ENCODE assay signal across 8 cellular contexts in genomic region chr11:85854557-85855340, GRCh38. TPM values are rescaled to one million over a fixed set of nuclear protein-coding genes. Genes with fewer than 3 reads are reported as not detected.
A peak's percentile ranks its signal among the peaks of the same experiment; 100 is the strongest.
DNase-seq lines count a peak whose midpoint lies in the region; ATAC-seq and TF ChIP-seq lines count a peak whose summit lies in the region.

No MANE protein-coding gene starts in this region.

- H3K4me3 Mint-ChIP-seq in CD4-positive, alpha-beta memory T cell: peak overlapping the region; percentile 86 to 94 (median 91)
- peak overlapping the region; percentile 86 for H3K4me3 Mint-ChIP-seq in activated CD4-positive, alpha-beta memory T cell treated with anti-CD3 and anti-CD28 coated beads for 36 hours

- H3K4me1 ChIP-seq in CD4-positive, alpha-beta memory T cell (ENCODE audit: insufficient read depth, low read length): peaks cover 16% of the 10 kb centered on the region
- H3K4me1 ChIP-seq in ectodermal cell (ENCODE audit: control insufficient read depth, insufficient read depth, low read length): peaks cover 9% of the 10 kb centered on the region
- peaks cover 0 to 2% of the 10 kb centered on the region in 2 donors for H3K4me1 ChIP-seq in lung (ENCODE audit: control insufficient read depth in 2 of 2, insufficient read depth in 2 of 2, low read length in 2 of 2)

- POLR2A ChIA-PET in CD4-positive, alpha-beta memory T cell (lab: Charles Lee; ENCODE audit: partially characterized antibody): interaction anchor here (0.6 to 2.2 kb wide), 22 partner anchors 8 to 439 kb away, joined by 3 to 15 read pairs (median 3); partner anchors contain the start of genes CREBZF and EED
- POLR2A ChIA-PET in activated CD4-positive, alpha-beta memory T cell treated with anti-CD3 and anti-CD28 coated beads for 36 hours (lab: Charles Lee): interaction anchor here (0.6 to 1.1 kb wide), 7 partner anchors 9 to 754 kb away, joined by 3 read pairs; partner anchors contain the start of genes HIKESHI and TMEM126B

- peak overlapping the region; percentile 91 to 96 (median 94) for H3K27ac Mint-ChIP-seq in CD4-positive, alpha-beta memory T cell
- peak overlapping the region; percentile 87 for H3K27ac Mint-ChIP-seq in activated CD4-positive, alpha-beta memory T cell treated with anti-CD3 and anti-CD28 coated beads for 36 hours

- H3K9me3 ChIP-seq in CD4-positive, alpha-beta memory T cell (ENCODE audit: control insufficient read depth in 1 of 2, low read length in 2 of 2): no peaks in the 10 kb centered on the region
- H3K9me3 ChIP-seq in ectodermal cell (ENCODE audit: control insufficient read depth, low read length) (peaks cover 2% of the 10 kb centered on the region), lung (ENCODE audit: control insufficient read depth in 2 of 2, insufficient read depth in 1 of 2, low read length in 1 of 2) (no peaks in the 10 kb centered on the region)

- peak overlapping the region; percentile 73 for H3K27ac ChIP-seq in CD4-positive, alpha-beta memory T cell (ENCODE audit: low read depth, low read length)
- H3K27ac ChIP-seq in ectodermal cell (ENCODE audit: insufficient read depth, low read depth, low read length, poor library complexity, severe bottlenecking) (peak overlapping the region; percentile 74), lung (ENCODE audit: low read depth in 1 of 2, low read length in 1 of 2) (peak overlapping the region; percentile 58 to 84)

- no peaks in the 10 kb centered on the region for H3K27me3 ChIP-seq in CD4-positive, alpha-beta memory T cell (ENCODE audit: insufficient read depth, low read length)
- no peaks in the 10 kb centered on the region for H3K27me3 ChIP-seq in ectodermal cell (ENCODE audit: control insufficient read depth, insufficient read depth, low read length, poor library complexity, severe bottlenecking)
- H3K27me3 ChIP-seq in lung (ENCODE audit: control insufficient read depth, insufficient read depth): no peaks in the 10 kb centered on the region

- H3K27me3 Mint-ChIP-seq in CD4-positive, alpha-beta memory T cell: peaks cover 0 to 2% of the 10 kb centered on the region in 2 donors
- no peaks in the 10 kb centered on the region for H3K27me3 Mint-ChIP-seq in activated CD4-positive, alpha-beta memory T cell treated with anti-CD3 and anti-CD28 coated beads for 36 hours

- ATAC-seq in GM19452 (IDR thresholded peaks at IDR 0.05; ENCODE audit: unreplicated experiment) (peak; percentile 100), HG03575 (IDR thresholded peaks at IDR 0.05; ENCODE audit: extremely low read depth, insufficient number of reproducible peaks, low FRiP score, unreplicated experiment) (peak; percentile 95), lung (ENCODE audit: insufficient read depth, low FRiP score) (peak; percentile 100)

- peaks cover 6 to 16% (median 11%) of the 10 kb centered on the region in 4 donors for H3K4me1 Mint-ChIP-seq in CD4-positive, alpha-beta memory T cell
- H3K4me1 Mint-ChIP-seq in activated CD4-positive, alpha-beta memory T cell treated with anti-CD3 and anti-CD28 coated beads for 36 hours (ENCODE audit: low read depth): peaks cover 10% of the 10 kb centered on the region

- intact Hi-C loops in CD4-positive, alpha-beta memory T cell (cut with micrococcal nuclease): loop anchor here (1.0 to 5.0 kb wide), 11 partner anchors 30 to 603 kb away; no protein-coding TSS in a partner anchor
- intact Hi-C loops in activated CD4-positive, alpha-beta memory T cell treated with anti-CD3 and anti-CD28 coated beads for 36 hours (cut with micrococcal nuclease): loop anchor here (1.0 to 10.0 kb wide), 10 partner anchors 94 to 953 kb away; no protein-coding TSS in a partner anchor

- H3K9me3 Mint-ChIP-seq in CD4-positive, alpha-beta memory T cell: peaks cover 0 to 6% (median under 1%) of the 10 kb centered on the region in 8 donors
- peaks cover 2% of the 10 kb centered on the region for H3K9me3 Mint-ChIP-seq in activated CD4-positive, alpha-beta memory T cell treated with anti-CD3 and anti-CD28 coated beads for 36 hours

- no peaks in the 10 kb centered on the region for H3K36me3 ChIP-seq in CD4-positive, alpha-beta memory T cell (ENCODE audit: insufficient read depth, low read length)
- H3K36me3 ChIP-seq in ectodermal cell (ENCODE audit: control insufficient read depth, insufficient read depth, low read length) (no peaks in the 10 kb centered on the region), lung (ENCODE audit: control insufficient read depth in 2 of 2, insufficient read depth in 2 of 2, low read length in 2 of 2) (no peaks in the 10 kb centered on the region)

- TF ChIP-seq CTCF in lung (IDR thresholded peaks at IDR 0.05; ENCODE audit: control extremely low read depth, extremely low read depth): peak; percentile 85

- peak; percentile 84 to 93 (median 88) for DNase-seq in CD4-positive, alpha-beta memory T cell
- DNase-seq in NCI-H774 (lab: John Stamatoyannopoulos, UW): peak; percentile 95
- peak; percentile 96 for DNase-seq in activated CD4-positive, alpha-beta memory T cell treated with anti-CD3 and anti-CD28 coated beads for 36 hours
- DNase-seq in lung (ENCODE audit: low spot score): peak; percentile 90
- peak; percentile 82 to 89 (median 88) for DNase-seq in stimulated activated CD4-positive, alpha-beta T cell treated with anti-CD3 and anti-CD28 coated beads, TNF-alpha, amount 100 ng/mL, for 24 hours (ENCODE audit: low read depth in 3 of 3)

- H3K36me3 Mint-ChIP-seq in CD4-positive, alpha-beta memory T cell: no peaks in the 10 kb centered on the region
- H3K36me3 Mint-ChIP-seq in activated CD4-positive, alpha-beta memory T cell treated with anti-CD3 and anti-CD28 coated beads for 36 hours: peaks cover 2% of the 10 kb centered on the region

- CTCF ChIA-PET in CD4-positive, alpha-beta memory T cell (lab: Charles Lee; ENCODE audit: partially characterized antibody): interaction anchor here (0.6 to 4.7 kb wide), 62 partner anchors 9 to 1016 kb away, joined by 3 to 38 read pairs (median 4); partner anchors contain the start of genes CREBZF, EED, PICALM and SYTL2
- CTCF ChIA-PET in activated CD4-positive, alpha-beta memory T cell treated with anti-CD3 and anti-CD28 coated beads for 36 hours (lab: Charles Lee): interaction anchor here (0.6 to 2.4 kb wide), 63 partner anchors 9 to 962 kb away, joined by 3 to 15 read pairs (median 4); partner anchors contain the start of genes CCDC89, CREBZF, PICALM and SYTL2

- H3K4me3 ChIP-seq in CD4-positive, alpha-beta memory T cell (ENCODE audit: low read length in 2 of 2): peak overlapping the region; percentile 81 to 95
- peak overlapping the region; percentile 28 for H3K4me3 ChIP-seq in ectodermal cell (ENCODE audit: insufficient read depth, low read depth, low read length)
- peak overlapping the region; percentile 13 for H3K4me3 ChIP-seq in lung

- WGBS in ectodermal cell, 2 experiments: 2% methylated on average over 62 of the region's 62 CpGs
- WGBS in lung, 2 donors: 1% methylated on average over 54 to 62 of the region's 62 CpGs

RNA-seq across cellular contexts. Expression of gene CCDC83, which starts 0.4 kb away (rescaled TPM):
- not detected for total RNA-seq in CD4-positive, alpha-beta memory T cell
- polyA plus RNA-seq in CD4-positive, alpha-beta memory T cell: not detected
- not detected for total RNA-seq in activated CD4-positive, alpha-beta memory T cell treated with anti-CD3 and anti-CD28 coated beads for 36 hours
- polyA plus RNA-seq in ectodermal cell (2013, experiment 1 of 4): not detected
- polyA plus RNA-seq in ectodermal cell (2013, experiment 2 of 4): not detected
- polyA plus RNA-seq in ectodermal cell (2013, experiment 3 of 4): not detected
- not detected for polyA plus RNA-seq in ectodermal cell (2013, experiment 4 of 4)
- not detected for total RNA-seq in lung
- polyA plus RNA-seq in lung: not detected

RNA-seq across cellular contexts. Expression of gene SYTL2, which starts 43.8 kb away (rescaled TPM):
- 10 to 100 TPM; 35.5 to 35.7 TPM for total RNA-seq in CD4-positive, alpha-beta memory T cell
- 10 to 100 TPM in 1 of 2 donors, 1 to 10 TPM in 1; 3.9 to 21.0 TPM for polyA plus RNA-seq in CD4-positive, alpha-beta memory T cell
- 10 to 100 TPM; 10.2 TPM for total RNA-seq in activated CD4-positive, alpha-beta memory T cell treated with anti-CD3 and anti-CD28 coated beads for 36 hours
- polyA plus RNA-seq in ectodermal cell (2013, experiment 1 of 4): 18.6 TPM
- 19.5 TPM for polyA plus RNA-seq in ectodermal cell (2013, experiment 2 of 4)
- 19.3 TPM for polyA plus RNA-seq in ectodermal cell (2013, experiment 3 of 4)
- 26.9 TPM for polyA plus RNA-seq in ectodermal cell (2013, experiment 4 of 4)
- total RNA-seq in lung: 10 to 100 TPM; 22.8 to 39.0 TPM
- polyA plus RNA-seq in lung: 10 to 100 TPM in 1 of 2 donors, 1 to 10 TPM in 1; 6.7 to 10.3 TPM

Comparison
In these comparisons a context has a peak if more than half of its experiments do, and no peak if none do; other contexts are left out.
1. Peak in every context shown above with its lines: DNase-seq, ATAC-seq, H3K4me3 ChIP-seq and H3K27ac ChIP-seq.
2. H3K4me3 ChIP-seq: peak in every context shown above with its lines; median percentile 88 in CD4-positive, alpha-beta memory T cell; 28 in ectodermal cell; 13 in lung.